In the genomic region with DNA sequence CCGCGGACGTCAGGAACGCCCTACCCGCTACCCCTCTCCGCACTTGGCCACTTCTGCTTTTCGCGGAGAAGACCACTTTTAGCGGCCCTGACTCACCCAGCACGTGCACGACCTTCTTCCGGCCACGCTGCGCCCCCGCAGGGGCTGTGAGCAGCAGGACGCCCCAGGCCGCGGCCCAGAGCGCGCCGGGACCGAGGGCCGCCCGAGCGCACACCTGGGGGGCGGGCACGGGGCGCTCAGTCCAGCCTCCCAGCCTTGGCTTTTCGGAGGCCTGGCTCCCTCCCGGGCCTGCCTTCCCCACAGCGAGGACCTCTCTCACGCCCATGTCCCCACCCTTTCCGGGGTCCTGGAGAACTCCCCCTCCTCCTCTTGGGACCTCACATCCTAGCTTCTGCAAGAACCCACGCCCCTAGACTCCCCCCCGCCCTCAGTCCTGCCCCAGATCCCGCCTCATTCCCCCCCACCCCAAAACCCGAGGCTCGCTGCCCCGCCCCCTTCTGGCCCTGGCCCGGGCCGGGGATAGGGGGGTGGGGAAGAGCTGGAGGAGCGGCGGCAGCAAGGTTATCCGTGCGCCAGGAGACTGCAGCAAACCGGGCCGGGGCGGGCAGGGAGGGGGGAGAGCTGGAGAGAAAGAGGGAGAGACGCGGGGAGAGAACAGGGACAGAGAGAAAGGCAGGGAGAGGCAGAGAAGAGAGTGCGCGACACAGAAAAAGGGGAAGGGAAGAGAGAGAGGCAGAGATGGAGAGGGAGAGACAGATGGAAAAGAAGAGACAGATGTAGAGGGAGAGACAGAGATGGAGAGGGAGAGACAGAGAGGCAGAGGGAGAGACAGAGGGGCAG, we compare ENCODE assay signal across 11 cellular contexts. TPM values are rescaled to one million over a fixed set of nuclear protein-coding genes. Genes with fewer than 3 reads are reported as not detected.
A peak's percentile ranks its signal among the peaks of the same experiment; 100 is the strongest.
DNase-seq lines count a peak whose midpoint lies in the region; ATAC-seq and TF ChIP-seq lines count a peak whose summit lies in the region.
"Had no signal": no experiment of that assay in that cellular context is flagged by ENCODE, and none has a peak within 500 bp of the region (broad histone marks: within the 10 kb centered on the region; RNA-seq: fewer than 3 reads in every experiment).

No MANE protein-coding gene starts in this region.

- peaks cover 6% of the 10 kb centered on the region for H3K4me1 Mint-ChIP-seq in endothelial cell (ENCODE audit: unreplicated experiment)

- ATAC-seq in GM19463 (IDR thresholded peaks at IDR 0.05; ENCODE audit: unreplicated experiment) = no peak

- peaks cover 5% of the 10 kb centered on the region for H3K36me3 Mint-ChIP-seq in endothelial cell (ENCODE audit: low read depth, unreplicated experiment)

- H3K27me3 Mint-ChIP-seq in endothelial cell (ENCODE audit: unreplicated experiment) = peaks cover 27% of the 10 kb centered on the region

- no peak overlapping the region for H3K27ac Mint-ChIP-seq in endothelial cell (ENCODE audit: unreplicated experiment)
- H3K27ac Mint-ChIP-seq: activated CD4-positive, alpha-beta T cell treated with anti-CD3 and anti-CD28 coated beads, Interleukin-2, amount 10 ng/mL, durations not matched to agents 7 days and 5 days had no signal

- H3K4me3 Mint-ChIP-seq in endothelial cell (ENCODE audit: unreplicated experiment) = peak overlapping the region; percentile 10
- H3K4me3 Mint-ChIP-seq: activated CD4-positive, alpha-beta T cell treated with anti-CD3 and anti-CD28 coated beads, Interleukin-2, amount 10 ng/mL, durations not matched to agents 7 days and 5 days had no signal

- peak overlapping the region; percentile 10 for H3K4me3 ChIP-seq in retinal pigment epithelial cell (ENCODE audit: low read length)

- DNase-seq in GM20000 (ENCODE audit: low spot score) (peak; percentile 61), NOMO-1 treated with dmso at 0.1 percent for 144 hours (lab: John Stamatoyannopoulos, UW; ENCODE audit: unreplicated experiment) (peak; percentile 55), endothelial cell (ENCODE audit: low spot score) (no peak), retinal pigment epithelial cell (ENCODE audit: low read depth) (no peak), EL (no peak), NCI-H2171 treated with DMSO at 0.1 percent for 48 hours (lab: John Stamatoyannopoulos, UW) (no peak)
- DNase-seq: activated CD4-positive, alpha-beta T cell treated with anti-CD3 and anti-CD28 coated beads, Interleukin-2, amount 10 ng/mL, durations not matched to agents 7 days and 5 days; dermis blood vessel endothelial cell; NCI-H1105 treated with DMSO at 0.1 percent for 48 hours had no signal

- no peaks in the 10 kb centered on the region for H3K9me3 Mint-ChIP-seq in endothelial cell (ENCODE audit: unreplicated experiment)
- H3K9me3 Mint-ChIP-seq: activated CD4-positive, alpha-beta T cell treated with anti-CD3 and anti-CD28 coated beads, Interleukin-2, amount 10 ng/mL, durations not matched to agents 7 days and 5 days had no signal

- TF ChIP-seq CTCF in GM20000 (IDR thresholded peaks at IDR 0.05; ENCODE audit: extremely low read depth, missing control alignments) (no peak), endothelial cell (IDR thresholded peaks at IDR 0.05; ENCODE audit: unreplicated experiment) (no peak), retinal pigment epithelial cell (conservative IDR thresholded peaks at IDR 0.05; ENCODE audit: low read depth, low read length) (no peak)

RNA-seq across cellular contexts. Expression of gene TM6SF2, which starts 11.5 kb away (rescaled TPM):
- 1.4 TPM for total RNA-seq in endothelial cell (ENCODE audit: unreplicated experiment)
- total RNA-seq: activated CD4-positive, alpha-beta T cell treated with anti-CD3 and anti-CD28 coated beads, Interleukin-2, amount 10 ng/mL, durations not matched to agents 7 days and 5 days; dermis blood vessel endothelial cell had no signal

RNA-seq across cellular contexts. Expression of gene NCAN, which starts 49.8 kb away (rescaled TPM):
- 0.05 TPM for total RNA-seq in endothelial cell (ENCODE audit: unreplicated experiment)
- total RNA-seq: activated CD4-positive, alpha-beta T cell treated with anti-CD3 and anti-CD28 coated beads, Interleukin-2, amount 10 ng/mL, durations not matched to agents 7 days and 5 days; dermis blood vessel endothelial cell; liver had no signal

RNA-seq across cellular contexts. Expression of gene NR2C2AP, which starts 58.4 kb away (rescaled TPM):
- 4.3 TPM for total RNA-seq in endothelial cell (ENCODE audit: unreplicated experiment)

RNA-seq across cellular contexts. Expression of gene SUGP1, which starts 58.7 kb away (rescaled TPM):
- 73.2 TPM for total RNA-seq in endothelial cell (ENCODE audit: unreplicated experiment)

RNA-seq across cellular contexts. Expression of gene MAU2, which starts 59.1 kb away (rescaled TPM):
- total RNA-seq in endothelial cell (ENCODE audit: unreplicated experiment) = 49.3 TPM

Comparison
In these comparisons a context has a peak if more than half of its experiments do, and no peak if none do; other contexts are left out.
1. DNase-seq: peak in GM20000 (single experiment) and NOMO-1 treated with dmso at 0.1 percent for 144 hours (single experiment); none in endothelial cell (single experiment), retinal pigment epithelial cell (single experiment), EL (single experiment) and NCI-H2171 treated with DMSO at 0.1 percent for 48 hours (single experiment).